7 cellular contexts compared by ENCODE assay signal in the genomic region with DNA sequence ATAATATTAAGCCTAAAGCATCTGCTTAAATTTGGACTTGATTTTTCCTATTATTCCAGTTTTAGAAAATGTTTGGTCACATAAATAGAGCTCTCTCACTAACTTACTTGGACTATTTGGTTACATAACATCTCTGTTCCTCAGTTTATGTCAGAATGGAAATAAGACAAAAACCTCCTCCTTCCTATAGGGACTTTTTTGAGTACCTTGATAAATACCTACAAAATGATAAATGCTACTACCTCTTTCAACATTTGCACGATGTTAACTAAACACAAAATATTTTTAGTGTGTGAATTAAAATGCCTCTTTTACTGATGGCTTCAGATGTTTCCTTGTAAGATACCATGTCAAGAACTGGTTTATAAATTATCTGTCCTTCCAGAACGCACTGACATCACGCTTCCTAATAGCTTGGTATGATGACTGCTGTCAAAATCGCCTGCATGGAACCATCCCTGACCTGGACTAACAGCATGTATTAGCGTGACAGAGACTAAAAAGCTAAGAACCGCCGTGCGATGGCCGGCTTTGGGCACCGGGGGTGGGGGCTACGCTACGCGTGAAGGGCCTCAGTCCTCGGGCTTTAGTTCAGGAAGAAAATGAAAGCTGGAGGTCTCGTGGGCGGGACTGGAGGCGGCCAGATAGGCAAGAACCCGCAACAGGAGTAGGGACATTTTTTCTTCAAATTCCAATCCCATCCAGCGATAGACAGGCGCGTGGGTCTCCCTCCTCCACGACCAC.
DNase-seq lines count a peak whose midpoint lies in the region; ATAC-seq and TF ChIP-seq lines count a peak whose summit lies in the region.

No MANE protein-coding gene starts in this region.

- no peaks in the 10 kb centered on the region for H3K36me3 Mint-ChIP-seq in activated T-helper 2 cell treated with anti-CD3 and anti-CD28 coated beads, Interferon-gamma antibody, Interleukin-2, Interleukin-4, amounts not matched to agents 10 μg/mL and 5 μg/mL and 100 μg/mL, durations not matched to agents 14 hours and 24 hours and 36 hours (ENCODE audit: low read depth)

- peaks cover 56% of the 10 kb centered on the region for H3K27me3 Mint-ChIP-seq in activated T-helper 2 cell treated with anti-CD3 and anti-CD28 coated beads, Interferon-gamma antibody, Interleukin-2, Interleukin-4, amounts not matched to agents 10 μg/mL and 5 μg/mL and 100 μg/mL, durations not matched to agents 14 hours and 24 hours and 36 hours (ENCODE audit: low read depth)

- H3K9ac ChIP-seq in HUES64 (ENCODE audit: low read depth, low read length) = peak overlapping the region; percentile 44; the same call in 1 of the 2 replicates

- in situ Hi-C loops in gastrocnemius medialis (cut with MboI; ENCODE audit: low sequenced_read_pairs in 4 of 4) = loop anchor here in 1 of 4 donors (25.0 kb wide), 1 partner anchor 112 kb away; no protein-coding TSS in a partner anchor

- H3K4me1 Mint-ChIP-seq in activated T-helper 2 cell treated with anti-CD3 and anti-CD28 coated beads, Interferon-gamma antibody, Interleukin-2, Interleukin-4, amounts not matched to agents 10 μg/mL and 5 μg/mL and 100 μg/mL, durations not matched to agents 14 hours and 24 hours and 36 hours (ENCODE audit: low read depth) = peaks cover 13% of the 10 kb centered on the region

- no peak overlapping the region for H3K27ac Mint-ChIP-seq in activated T-helper 2 cell treated with anti-CD3 and anti-CD28 coated beads, Interferon-gamma antibody, Interleukin-2, Interleukin-4, amounts not matched to agents 10 μg/mL and 5 μg/mL and 100 μg/mL, durations not matched to agents 14 hours and 24 hours and 36 hours

- TF ChIP-seq POLR2A in gastrocnemius medialis (IDR thresholded peaks at IDR 0.05) = no peak

- DNase-seq in GM06990 (ENCODE audit: extremely low read depth, insufficient read length) (no peak), hepatic stellate cell (ENCODE audit: low spot score) (peak; percentile 21), gastrocnemius medialis (no peak)
- DNase-seq in activated T-helper 2 cell treated with anti-CD3 and anti-CD28 coated beads, Interferon-gamma antibody, Interleukin-2, Interleukin-4, amounts not matched to agents 10 μg/mL and 5 μg/mL and 100 μg/mL, durations not matched to agents 14 hours and 24 hours and 36 hours (ENCODE audit: low spot score) = no peak
- no peak for DNase-seq in stimulated activated CD4-positive, alpha-beta T cell treated with anti-CD3 and anti-CD28 coated beads, Interleukin-12 subunit alpha, Interleukin-12 subunit beta, amount 100 ng/mL, for 4 hours

- H3K4me3 ChIP-seq in GM06990 (replicated peaks; ENCODE audit: low read depth, low read length) (peak overlapping the region; percentile 59), HUES64 (ENCODE audit: low read length) (peak overlapping the region; percentile 76), gastrocnemius medialis (peak overlapping the region; percentile 79 to 100 (median 83))

- 11% methylated on average over 22 of the region's 22 CpGs for WGBS in HUES64

- intact Hi-C loops in activated T-helper 2 cell treated with anti-CD3 and anti-CD28 coated beads, Interferon-gamma antibody, Interleukin-2, Interleukin-4, amounts not matched to agents 10 μg/mL and 5 μg/mL and 100 μg/mL, durations not matched to agents 14 hours and 24 hours and 36 hours (cut with micrococcal nuclease) = loop anchor here (5.0 kb wide), 1 partner anchor 172 kb away; a partner anchor contains a TSS
- intact Hi-C loops in gastrocnemius medialis (cut with DNase I; ENCODE audit: low total_unique reads) = loop anchor here (2.0 to 5.0 kb wide), 2 partner anchors 114 to 172 kb away; a partner anchor contains a TSS

- peaks cover 5% of the 10 kb centered on the region for H3K4me1 ChIP-seq in HUES64 (ENCODE audit: insufficient read depth, low read length)
- H3K4me1 ChIP-seq in gastrocnemius medialis = peaks cover 0 to 7% of the 10 kb centered on the region in 2 donors

- H3K27ac ChIP-seq in HUES64 (ENCODE audit: low read depth, low read length) (no peak overlapping the region), gastrocnemius medialis (peak overlapping the region; percentile 62 to 75 (median 63))

- ATAC-seq in gastrocnemius medialis = peak in 1 of 2 donors; percentile 4
- no peak for ATAC-seq in HG03521 (IDR thresholded peaks at IDR 0.05; ENCODE audit: unreplicated experiment)

- no peak for TF ChIP-seq CTCF in GM06990 (IDR thresholded peaks at IDR 0.05; ENCODE audit: insufficient read depth, low read length, poor library complexity, severe bottlenecking)
- TF ChIP-seq CTCF in gastrocnemius medialis (IDR thresholded peaks at IDR 0.05 in 4 of 5, conservative IDR thresholded peaks at IDR 0.05 in 1 of 5) = no peak

- H3K9me3 Mint-ChIP-seq in activated T-helper 2 cell treated with anti-CD3 and anti-CD28 coated beads, Interferon-gamma antibody, Interleukin-2, Interleukin-4, amounts not matched to agents 10 μg/mL and 5 μg/mL and 100 μg/mL, durations not matched to agents 14 hours and 24 hours and 36 hours = no peaks in the 10 kb centered on the region

- peak overlapping the region; percentile 73 for H3K4me3 Mint-ChIP-seq in activated T-helper 2 cell treated with anti-CD3 and anti-CD28 coated beads, Interferon-gamma antibody, Interleukin-2, Interleukin-4, amounts not matched to agents 10 μg/mL and 5 μg/mL and 100 μg/mL, durations not matched to agents 14 hours and 24 hours and 36 hours (ENCODE audit: low read depth)

- no peaks in the 10 kb centered on the region for H3K9me3 ChIP-seq in HUES64 (ENCODE audit: insufficient read depth, low read depth, low read length)
- H3K9me3 ChIP-seq in gastrocnemius medialis = no peaks in the 10 kb centered on the region

- H3K27me3 ChIP-seq in GM06990 (replicated peaks; ENCODE audit: control insufficient read depth, insufficient read depth, low read length) (no peaks in the 10 kb centered on the region; the same call in 1 of the 2 replicates), HUES64 (ENCODE audit: insufficient read depth, low read length) (peaks cover 66% of the 10 kb centered on the region), gastrocnemius medialis (no peaks in the 10 kb centered on the region)

- no peaks in the 10 kb centered on the region for H3K36me3 ChIP-seq in GM06990 (ENCODE audit: control insufficient read depth, insufficient read depth, low read length)
- H3K36me3 ChIP-seq in HUES64 (ENCODE audit: insufficient read depth, low read length) = no peaks in the 10 kb centered on the region
- H3K36me3 ChIP-seq in gastrocnemius medialis = no peaks in the 10 kb centered on the region
